Comparison of ENCODE assay signal across 1 cellular context in genomic region chr10:19638173-19638872, GRCh38.
TF ChIP-seq lines count a peak whose summit lies in the region.

No MANE protein-coding gene starts in this region.

TF ChIP-seq in WTC11, 78 proteins besides CTCF, POLR2A, EP300 and RAD21 (continued from another document):
- TF ChIP-seq ZNF532 (CRISPR knock-in tag; IDR thresholded peaks at IDR 0.05; ENCODE audit: borderline replicate concordance) (no peak), MYBL2 (CRISPR knock-in tag; IDR thresholded peaks at IDR 0.05) (no peak), CREB1 (CRISPR knock-in tag; IDR thresholded peaks at IDR 0.05) (no peak)
